8 cellular contexts compared by ENCODE assay signal in the genomic region with DNA sequence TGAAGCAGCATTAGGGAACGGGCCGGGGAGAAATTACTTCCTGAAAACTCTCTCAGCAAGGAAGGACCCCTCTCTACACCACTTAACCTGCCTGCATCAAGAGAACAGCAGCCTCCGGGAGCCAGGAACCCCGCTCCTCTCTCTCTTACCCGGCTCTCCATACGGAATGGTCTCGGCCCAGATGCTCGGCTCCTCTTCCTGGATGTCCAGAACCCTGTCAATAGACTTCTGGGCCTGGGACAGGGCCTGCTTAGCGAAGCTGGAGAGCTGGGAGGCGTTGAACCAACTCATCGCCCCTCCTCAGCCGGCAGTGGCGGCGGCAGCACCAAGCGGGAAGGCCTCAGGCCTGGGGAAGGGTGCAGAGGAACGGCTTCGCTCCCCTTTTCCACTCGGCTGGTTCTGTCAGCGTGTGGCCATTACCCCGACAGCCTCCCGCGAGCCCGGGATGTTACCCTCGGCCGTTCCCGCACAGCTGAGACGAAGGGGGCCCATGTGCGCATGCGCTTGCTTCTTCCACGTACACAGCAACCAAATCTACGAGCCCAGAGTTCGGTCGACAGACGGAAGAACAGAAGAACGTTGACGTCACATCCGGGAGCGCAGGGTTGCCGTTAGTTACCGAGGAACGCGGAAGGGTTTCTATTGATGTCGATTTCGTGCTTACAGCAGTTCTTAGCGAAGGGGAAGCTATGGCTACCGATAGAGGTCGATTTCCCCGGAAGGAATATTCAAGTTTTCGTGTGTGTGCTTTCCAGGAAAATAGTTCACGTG. TPM values are rescaled to one million over a fixed set of nuclear protein-coding genes. Genes with fewer than 3 reads are reported as not detected.
DNase-seq lines count a peak whose midpoint lies in the region; FAIRE-seq and TF ChIP-seq lines count a peak whose summit lies in the region.

A gene with protein sequence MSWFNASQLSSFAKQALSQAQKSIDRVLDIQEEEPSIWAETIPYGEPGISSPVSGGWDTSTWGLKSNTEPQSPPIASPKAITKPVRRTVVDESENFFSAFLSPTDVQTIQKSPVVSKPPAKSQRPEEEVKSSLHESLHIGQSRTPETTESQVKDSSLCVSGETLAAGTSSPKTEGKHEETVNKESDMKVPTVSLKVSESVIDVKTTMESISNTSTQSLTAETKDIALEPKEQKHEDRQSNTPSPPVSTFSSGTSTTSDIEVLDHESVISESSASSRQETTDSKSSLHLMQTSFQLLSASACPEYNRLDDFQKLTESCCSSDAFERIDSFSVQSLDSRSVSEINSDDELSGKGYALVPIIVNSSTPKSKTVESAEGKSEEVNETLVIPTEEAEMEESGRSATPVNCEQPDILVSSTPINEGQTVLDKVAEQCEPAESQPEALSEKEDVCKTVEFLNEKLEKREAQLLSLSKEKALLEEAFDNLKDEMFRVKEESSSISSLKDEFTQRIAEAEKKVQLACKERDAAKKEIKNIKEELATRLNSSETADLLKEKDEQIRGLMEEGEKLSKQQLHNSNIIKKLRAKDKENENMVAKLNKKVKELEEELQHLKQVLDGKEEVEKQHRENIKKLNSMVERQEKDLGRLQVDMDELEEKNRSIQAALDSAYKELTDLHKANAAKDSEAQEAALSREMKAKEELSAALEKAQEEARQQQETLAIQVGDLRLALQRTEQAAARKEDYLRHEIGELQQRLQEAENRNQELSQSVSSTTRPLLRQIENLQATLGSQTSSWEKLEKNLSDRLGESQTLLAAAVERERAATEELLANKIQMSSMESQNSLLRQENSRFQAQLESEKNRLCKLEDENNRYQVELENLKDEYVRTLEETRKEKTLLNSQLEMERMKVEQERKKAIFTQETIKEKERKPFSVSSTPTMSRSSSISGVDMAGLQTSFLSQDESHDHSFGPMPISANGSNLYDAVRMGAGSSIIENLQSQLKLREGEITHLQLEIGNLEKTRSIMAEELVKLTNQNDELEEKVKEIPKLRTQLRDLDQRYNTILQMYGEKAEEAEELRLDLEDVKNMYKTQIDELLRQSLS (minus strand): TSS at position 538 of the 771 bp plus-strand sequence. CDS start 247 bp downstream, at position 291.

- H3K9ac ChIP-seq in BLaER1 (peak within 1 kb of the TSS; percentile 82), endothelial cell of umbilical vein (replicated peaks; ENCODE audit: extremely low read depth, insufficient read depth, low read length) (peak within 1 kb of the TSS; percentile 95)

- H3K79me2 ChIP-seq in endothelial cell of umbilical vein (ENCODE audit: control insufficient read depth, insufficient read depth, low read length): peaks cover 41% of the 10 kb centered on the region

- H3K36me3 ChIP-seq in BLaER1: peaks cover 49% of the 10 kb centered on the region
- peaks cover 7 to 13% of the 10 kb centered on the region in 2 experiments for H3K36me3 ChIP-seq in endothelial cell of umbilical vein (ENCODE audit: control insufficient read depth in 2 of 2, extremely low read depth in 1 of 2, insufficient read depth in 2 of 2, low read length in 2 of 2)

- H3K9me1 ChIP-seq in endothelial cell of umbilical vein (replicated peaks; ENCODE audit: control insufficient read depth, extremely low read depth, insufficient read depth, low read length): no peaks in the 10 kb centered on the region

- H4K20me1 ChIP-seq in BLaER1: peaks cover 40% of the 10 kb centered on the region
- no peaks in the 10 kb centered on the region for H4K20me1 ChIP-seq in endothelial cell of umbilical vein (replicated peaks; ENCODE audit: control insufficient read depth, extremely low read depth, insufficient read depth, low read length)

- intact Hi-C loops in endothelial cell of umbilical vein (cut with micrococcal nuclease): loop anchor here (1.0 kb wide), 4 partner anchors 19 to 39 kb away; a partner anchor contains a TSS

- H2AFZ ChIP-seq in endothelial cell of umbilical vein (ENCODE audit: low read depth, low read length): peak within 1 kb of the TSS; percentile 62

- peak within 1 kb of the TSS; percentile 75 for H3K27ac ChIP-seq in BLaER1
- peak within 1 kb of the TSS; percentile 76 for H3K27ac ChIP-seq in endothelial cell of umbilical vein (ENCODE audit: insufficient read depth, low read depth, low read length)

- H3K9me3 ChIP-seq in BLaER1: no peaks in the 10 kb centered on the region
- H3K9me3 ChIP-seq in endothelial cell of umbilical vein (replicated peaks; ENCODE audit: control insufficient read depth, insufficient read depth, low read length): no peaks in the 10 kb centered on the region

- FAIRE-seq in endothelial cell of umbilical vein (lab: Jason Lieb, UNC): peak; percentile 99

- POLR2A ChIA-PET in endothelial cell of umbilical vein (lab: Charles Lee): interaction anchor here (0.6 to 1.2 kb wide), 4 partner anchors 12 to 160 kb away, joined by 3 to 6 read pairs (median 3); a partner anchor contains a TSS

- peak; percentile 90 for DNase-seq in GM20000 (ENCODE audit: low spot score)
- peak; percentile 96 for DNase-seq in HT1080 (ENCODE audit: low read depth)
- DNase-seq in activated CD8-positive, alpha-beta memory T cell treated with anti-CD3 and anti-CD28 coated beads for 24 hours: peak; percentile 98
- DNase-seq in endothelial cell of umbilical vein (ENCODE audit: low read depth, low spot score): peak; percentile 99
- peak; percentile 99 for DNase-seq in mucosa of gallbladder (ENCODE audit: low spot score)
- DNase-seq in stimulated activated CD8-positive, alpha-beta memory T cell treated with anti-CD3 and anti-CD28 coated beads, Interleukin-4, amount 100 ng/mL, for 48 hours: peak; percentile 98
- DNase-seq in NCI-H1417 treated with DMSO at 0.1 percent for 48 hours (lab: John Stamatoyannopoulos, UW): no peak

- TF ChIP-seq CTCF in GM20000 (IDR thresholded peaks at IDR 0.05; ENCODE audit: extremely low read depth, missing control alignments) (no peak), endothelial cell of umbilical vein (IDR thresholded peaks at IDR 0.05; ENCODE audit: extremely low read depth in 1 of 2, insufficient read depth in 1 of 2, low read depth in 1 of 2, low read length in 2 of 2) (no peak)

- H3K4me1 ChIP-seq in BLaER1 (peaks cover 29% of the 10 kb centered on the region), endothelial cell of umbilical vein (ENCODE audit: control insufficient read depth, extremely low read depth, insufficient read depth, low read length) (peaks cover 14% of the 10 kb centered on the region)

- dilution Hi-C loops in endothelial cell of umbilical vein (cut with MboI; ENCODE audit: extremely low pct_ligation_motif_present, low sequenced_read_pairs): no loop called here

- H3K4me3 ChIP-seq in BLaER1 (peak within 1 kb of the TSS; percentile 80), endothelial cell of umbilical vein (replicated peaks in 1 of 3; ENCODE audit: insufficient read depth in 1 of 3, low read depth in 1 of 3, low read length in 3 of 3) (peak within 1 kb of the TSS; percentile 47 to 94 (median 85))

- CTCF ChIA-PET in endothelial cell of umbilical vein (lab: Charles Lee): interaction anchor here (1.0 to 1.5 kb wide), 7 partner anchors 9 to 399 kb away, joined by 3 to 8 read pairs (median 4); a partner anchor contains a TSS

- TF ChIP-seq POLR2A in endothelial cell of umbilical vein (IDR thresholded peaks at IDR 0.05; ENCODE audit: low read depth, low read length): peak; percentile 84

- H3K27me3 ChIP-seq in BLaER1 (no peaks in the 10 kb centered on the region), endothelial cell of umbilical vein (ENCODE audit: control insufficient read depth in 2 of 2, insufficient read depth in 2 of 2, low read length in 2 of 2) (no peaks in the 10 kb centered on the region)

- TSS peak; percentile 38 for BruUV-seq in endothelial cell of umbilical vein (replicated peaks; lab: Mats Ljungman, UMichigan)

- H3K4me2 ChIP-seq in BLaER1 (peak within 1 kb of the TSS; percentile 82), endothelial cell of umbilical vein (ENCODE audit: insufficient read depth, low read length) (peak within 1 kb of the TSS; percentile 97)

TF ChIP-seq in endothelial cell of umbilical vein, 7 proteins besides CTCF, POLR2A, EP300 and RAD21:
- TF ChIP-seq, protein P1, sequence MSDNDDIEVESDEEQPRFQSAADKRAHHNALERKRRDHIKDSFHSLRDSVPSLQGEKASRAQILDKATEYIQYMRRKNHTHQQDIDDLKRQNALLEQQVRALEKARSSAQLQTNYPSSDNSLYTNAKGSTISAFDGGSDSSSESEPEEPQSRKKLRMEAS (IDR thresholded peaks at IDR 0.05; ENCODE audit: insufficient read depth, insufficient read length): no peak
- TF ChIP-seq MYC (IDR thresholded peaks at IDR 0.05; ENCODE audit: low read depth, low read length) (no peak), EZH2 (IDR thresholded peaks at IDR 0.05; ENCODE audit: borderline replicate concordance, low read depth, low read length, severe bottlenecking) (no peak), GATA2 (IDR thresholded peaks at IDR 0.05; ENCODE audit: insufficient read depth, insufficient read length, low read depth, low read length) (no peak), POLR2AphosphoS5 (IDR thresholded peaks at IDR 0.05; ENCODE audit: insufficient read depth, low read depth, low read length) (peak; percentile 67), JUN (IDR thresholded peaks at IDR 0.05; ENCODE audit: borderline replicate concordance, insufficient read depth, insufficient read length, low read depth) (peak; percentile 53)

RNA-seq across cellular contexts. Expression of the gene that starts here (rescaled TPM):
- total RNA-seq in HT1080 (2014; rRNA removed; shearing (Covaris generic)): 9.7 and 12.0 TPM in 2 replicates
- polyA plus RNA-seq in HT1080 (2015; cell fraction: cytosol; rRNA removed): 9.2 and 11.3 TPM in 2 replicates
- polyA plus RNA-seq in HT1080 (2015; cell fraction: nucleus; rRNA removed): 18.7 and 21.2 TPM in 2 replicates
- total RNA-seq in endothelial cell of umbilical vein: 32.3 and 32.7 TPM in 2 replicates
- 2.5 and 3.7 TPM in 2 replicates for polyA plus RNA-seq in endothelial cell of umbilical vein
- polyA plus RNA-seq in endothelial cell of umbilical vein (2011; cell fraction: cytosol; rRNA removed): 6.2 and 12.1 TPM in 2 replicates
- polyA plus RNA-seq in endothelial cell of umbilical vein (2011; cell fraction: nucleus; rRNA removed): 14.6 and 15.1 TPM in 2 replicates
- polyA plus RNA-seq in endothelial cell of umbilical vein (2012): 19.0 and 22.9 TPM in 2 replicates
- polyA minus RNA-seq in endothelial cell of umbilical vein: 30.1 and 43.0 TPM in 2 replicates
- 11.9 TPM for polyA minus RNA-seq in endothelial cell of umbilical vein (2011; cell fraction: cytosol; rRNA and poly(A)+ RNA removed)
- 31.1 and 41.4 TPM in 2 replicates for polyA minus RNA-seq in endothelial cell of umbilical vein (2011; cell fraction: nucleus; rRNA and poly(A)+ RNA removed)
- total RNA-seq in mucosa of gallbladder: 38.4 TPM
